Comparison of ENCODE assay signal across 22 cellular contexts in the genomic region with DNA sequence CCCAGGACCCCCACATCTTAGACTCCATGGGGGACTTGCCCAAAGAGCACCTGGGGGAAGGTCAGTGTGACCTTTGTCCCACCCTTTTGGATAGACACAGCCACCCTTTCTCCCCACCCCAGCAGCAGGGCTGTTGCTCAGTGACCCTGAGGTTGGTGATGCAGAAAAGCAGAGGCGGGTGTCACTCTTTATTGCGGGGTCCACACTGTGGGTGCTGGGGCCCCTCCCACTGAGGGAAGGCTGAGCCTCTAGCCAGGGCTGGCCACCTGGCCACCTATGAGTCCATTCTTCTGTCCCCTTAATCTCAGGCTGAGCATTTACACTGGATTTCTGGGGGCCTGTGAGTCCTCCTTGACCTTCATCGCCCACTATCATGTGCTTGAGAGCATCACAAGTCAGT.
"Had no signal": no experiment of that assay in that cellular context is flagged by ENCODE, and none has a peak within 500 bp of the region (broad histone marks: within the 10 kb centered on the region; RNA-seq: fewer than 3 reads in every experiment).

No MANE protein-coding gene starts in this region.

- H3K4me1 Mint-ChIP-seq: neural progenitor cell; stimulated activated naive CD8-positive, alpha-beta T cell treated with anti-CD3 and anti-CD28 coated beads, Interleukin-15, amount 100 ng/mL, for 72 hours had no signal

- H3K36me3 ChIP-seq: colonic mucosa, neural progenitor cell had no signal

- H3K27me3 Mint-ChIP-seq: natural killer cell treated with Interleukin-12 subunit alpha and Interleukin-12 subunit beta and Interleukin-15 and Interleukin-18, amount 100 ng/mL, for 72 hours; stimulated activated naive CD8-positive, alpha-beta T cell treated with anti-CD3 and anti-CD28 coated beads, Interleukin-15, amount 100 ng/mL, for 72 hours; type B pancreatic cell had no signal

- H3K27ac Mint-ChIP-seq: natural killer cell treated with Interleukin-12 subunit alpha and Interleukin-12 subunit beta and Interleukin-15 and Interleukin-18, amount 100 ng/mL, for 72 hours; neural progenitor cell; stimulated activated naive CD8-positive, alpha-beta T cell treated with anti-CD3 and anti-CD28 coated beads, Interleukin-15, amount 100 ng/mL, for 72 hours; type B pancreatic cell had no signal

- H3K27me3 ChIP-seq: colonic mucosa, foreskin keratinocyte, hepatocyte, neural progenitor cell had no signal

- H3K4me1 ChIP-seq: colonic mucosa, neural progenitor cell, parathyroid adenoma, psoas muscle had no signal

- H3K9me3 ChIP-seq: colonic mucosa, left ventricle myocardium inferior, psoas muscle had no signal

- H3K36me3 Mint-ChIP-seq: natural killer cell treated with Interleukin-12 subunit alpha and Interleukin-12 subunit beta and Interleukin-15 and Interleukin-18, amount 100 ng/mL, for 72 hours; type B pancreatic cell had no signal

- H3K27ac ChIP-seq: colonic mucosa, foreskin keratinocyte, hepatocyte, left ventricle myocardium inferior, neural progenitor cell, parathyroid adenoma, psoas muscle had no signal

- ATAC-seq: foreskin keratinocyte; left cardiac atrium; natural killer cell treated with Interleukin-12 subunit alpha and Interleukin-12 subunit beta and Interleukin-15 and Interleukin-18, amount 100 ng/mL, for 72 hours; psoas muscle; sciatic nerve; stimulated activated naive B cell treated with anti-CD40 and anti-IgM and Interleukin-4, amounts not matched to agents 10 μg/mL and 1 μg/mL and 100 μg/mL, for 72 hours had no signal

- DNase-seq: colonic mucosa; dermis blood vessel endothelial cell; foreskin keratinocyte; head of caudate nucleus; left cardiac atrium; left ventricle myocardium inferior; mesenchymal stem cell; midbrain; occipital lobe; psoas muscle; retina; stimulated activated CD4-positive, alpha-beta T cell treated with anti-CD3 and anti-CD28 coated beads, Interleukin-2, amount 100 ng/mL, for 24 hours; stimulated activated CD4-positive, alpha-beta T cell treated with anti-CD3 and anti-CD28 coated beads, Interleukin-4, amount 100 ng/mL, for 4 hours; stimulated activated naive B cell treated with anti-CD40 and anti-IgM and Interleukin-4, amounts not matched to agents 10 μg/mL and 1 μg/mL and 100 μg/mL, for 72 hours; stimulated activated naive CD8-positive, alpha-beta T cell treated with anti-CD3 and anti-CD28 coated beads, Interleukin-15, amount 100 ng/mL, for 72 hours had no signal

- H3K4me3 Mint-ChIP-seq: natural killer cell treated with Interleukin-12 subunit alpha and Interleukin-12 subunit beta and Interleukin-15 and Interleukin-18, amount 100 ng/mL, for 72 hours; neural progenitor cell; stimulated activated naive B cell treated with anti-CD40 and anti-IgM and Interleukin-4, amounts not matched to agents 10 μg/mL and 1 μg/mL and 100 μg/mL, for 72 hours; stimulated activated naive CD8-positive, alpha-beta T cell treated with anti-CD3 and anti-CD28 coated beads, Interleukin-15, amount 100 ng/mL, for 72 hours; type B pancreatic cell had no signal

- H3K9me3 Mint-ChIP-seq: natural killer cell treated with Interleukin-12 subunit alpha and Interleukin-12 subunit beta and Interleukin-15 and Interleukin-18, amount 100 ng/mL, for 72 hours; neural progenitor cell; stimulated activated naive B cell treated with anti-CD40 and anti-IgM and Interleukin-4, amounts not matched to agents 10 μg/mL and 1 μg/mL and 100 μg/mL, for 72 hours; stimulated activated naive CD8-positive, alpha-beta T cell treated with anti-CD3 and anti-CD28 coated beads, Interleukin-15, amount 100 ng/mL, for 72 hours; type B pancreatic cell had no signal

- H3K4me3 ChIP-seq: colonic mucosa, hepatocyte, left ventricle myocardium inferior, lung, neural progenitor cell, psoas muscle had no signal
